ENCODE assay signal across 1 cellular context in the genomic region with DNA sequence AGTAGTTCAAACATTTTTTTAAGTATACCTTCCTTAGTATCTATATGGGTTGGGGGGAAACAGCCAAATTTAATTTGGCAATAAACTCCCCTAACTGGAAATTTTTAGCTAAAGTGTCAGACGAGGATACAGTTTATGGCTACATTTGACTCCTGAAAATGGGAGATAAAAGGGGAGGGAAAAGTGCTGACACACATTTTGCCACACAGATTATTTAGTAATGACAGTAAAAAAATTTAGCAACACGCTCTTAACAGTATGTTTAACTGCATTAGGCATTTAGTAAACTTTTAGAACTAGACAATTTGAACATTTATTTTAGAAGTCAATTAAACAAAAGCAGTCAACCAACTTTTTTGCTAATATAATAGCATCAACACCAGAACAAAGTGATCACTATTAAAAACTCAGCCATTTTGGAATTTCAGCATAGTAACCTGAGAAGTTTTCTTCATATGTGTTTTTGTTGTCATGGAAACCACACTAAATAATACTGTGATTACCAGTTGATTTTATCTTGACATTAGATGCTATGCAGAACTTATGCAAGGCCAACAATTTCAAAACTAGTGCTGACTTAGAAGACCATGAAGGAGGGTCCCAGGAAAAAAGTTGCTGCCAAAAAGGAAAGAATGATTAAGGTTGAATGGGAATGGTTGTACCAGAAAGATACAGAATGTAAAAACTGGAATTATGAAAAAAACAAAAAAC.
TF ChIP-seq lines count a peak whose summit lies in the region.

No MANE protein-coding gene starts in this region.

TF ChIP-seq in GM23338, 12 proteins besides CTCF, POLR2A, EP300 and RAD21:
- TF ChIP-seq, protein P1, sequence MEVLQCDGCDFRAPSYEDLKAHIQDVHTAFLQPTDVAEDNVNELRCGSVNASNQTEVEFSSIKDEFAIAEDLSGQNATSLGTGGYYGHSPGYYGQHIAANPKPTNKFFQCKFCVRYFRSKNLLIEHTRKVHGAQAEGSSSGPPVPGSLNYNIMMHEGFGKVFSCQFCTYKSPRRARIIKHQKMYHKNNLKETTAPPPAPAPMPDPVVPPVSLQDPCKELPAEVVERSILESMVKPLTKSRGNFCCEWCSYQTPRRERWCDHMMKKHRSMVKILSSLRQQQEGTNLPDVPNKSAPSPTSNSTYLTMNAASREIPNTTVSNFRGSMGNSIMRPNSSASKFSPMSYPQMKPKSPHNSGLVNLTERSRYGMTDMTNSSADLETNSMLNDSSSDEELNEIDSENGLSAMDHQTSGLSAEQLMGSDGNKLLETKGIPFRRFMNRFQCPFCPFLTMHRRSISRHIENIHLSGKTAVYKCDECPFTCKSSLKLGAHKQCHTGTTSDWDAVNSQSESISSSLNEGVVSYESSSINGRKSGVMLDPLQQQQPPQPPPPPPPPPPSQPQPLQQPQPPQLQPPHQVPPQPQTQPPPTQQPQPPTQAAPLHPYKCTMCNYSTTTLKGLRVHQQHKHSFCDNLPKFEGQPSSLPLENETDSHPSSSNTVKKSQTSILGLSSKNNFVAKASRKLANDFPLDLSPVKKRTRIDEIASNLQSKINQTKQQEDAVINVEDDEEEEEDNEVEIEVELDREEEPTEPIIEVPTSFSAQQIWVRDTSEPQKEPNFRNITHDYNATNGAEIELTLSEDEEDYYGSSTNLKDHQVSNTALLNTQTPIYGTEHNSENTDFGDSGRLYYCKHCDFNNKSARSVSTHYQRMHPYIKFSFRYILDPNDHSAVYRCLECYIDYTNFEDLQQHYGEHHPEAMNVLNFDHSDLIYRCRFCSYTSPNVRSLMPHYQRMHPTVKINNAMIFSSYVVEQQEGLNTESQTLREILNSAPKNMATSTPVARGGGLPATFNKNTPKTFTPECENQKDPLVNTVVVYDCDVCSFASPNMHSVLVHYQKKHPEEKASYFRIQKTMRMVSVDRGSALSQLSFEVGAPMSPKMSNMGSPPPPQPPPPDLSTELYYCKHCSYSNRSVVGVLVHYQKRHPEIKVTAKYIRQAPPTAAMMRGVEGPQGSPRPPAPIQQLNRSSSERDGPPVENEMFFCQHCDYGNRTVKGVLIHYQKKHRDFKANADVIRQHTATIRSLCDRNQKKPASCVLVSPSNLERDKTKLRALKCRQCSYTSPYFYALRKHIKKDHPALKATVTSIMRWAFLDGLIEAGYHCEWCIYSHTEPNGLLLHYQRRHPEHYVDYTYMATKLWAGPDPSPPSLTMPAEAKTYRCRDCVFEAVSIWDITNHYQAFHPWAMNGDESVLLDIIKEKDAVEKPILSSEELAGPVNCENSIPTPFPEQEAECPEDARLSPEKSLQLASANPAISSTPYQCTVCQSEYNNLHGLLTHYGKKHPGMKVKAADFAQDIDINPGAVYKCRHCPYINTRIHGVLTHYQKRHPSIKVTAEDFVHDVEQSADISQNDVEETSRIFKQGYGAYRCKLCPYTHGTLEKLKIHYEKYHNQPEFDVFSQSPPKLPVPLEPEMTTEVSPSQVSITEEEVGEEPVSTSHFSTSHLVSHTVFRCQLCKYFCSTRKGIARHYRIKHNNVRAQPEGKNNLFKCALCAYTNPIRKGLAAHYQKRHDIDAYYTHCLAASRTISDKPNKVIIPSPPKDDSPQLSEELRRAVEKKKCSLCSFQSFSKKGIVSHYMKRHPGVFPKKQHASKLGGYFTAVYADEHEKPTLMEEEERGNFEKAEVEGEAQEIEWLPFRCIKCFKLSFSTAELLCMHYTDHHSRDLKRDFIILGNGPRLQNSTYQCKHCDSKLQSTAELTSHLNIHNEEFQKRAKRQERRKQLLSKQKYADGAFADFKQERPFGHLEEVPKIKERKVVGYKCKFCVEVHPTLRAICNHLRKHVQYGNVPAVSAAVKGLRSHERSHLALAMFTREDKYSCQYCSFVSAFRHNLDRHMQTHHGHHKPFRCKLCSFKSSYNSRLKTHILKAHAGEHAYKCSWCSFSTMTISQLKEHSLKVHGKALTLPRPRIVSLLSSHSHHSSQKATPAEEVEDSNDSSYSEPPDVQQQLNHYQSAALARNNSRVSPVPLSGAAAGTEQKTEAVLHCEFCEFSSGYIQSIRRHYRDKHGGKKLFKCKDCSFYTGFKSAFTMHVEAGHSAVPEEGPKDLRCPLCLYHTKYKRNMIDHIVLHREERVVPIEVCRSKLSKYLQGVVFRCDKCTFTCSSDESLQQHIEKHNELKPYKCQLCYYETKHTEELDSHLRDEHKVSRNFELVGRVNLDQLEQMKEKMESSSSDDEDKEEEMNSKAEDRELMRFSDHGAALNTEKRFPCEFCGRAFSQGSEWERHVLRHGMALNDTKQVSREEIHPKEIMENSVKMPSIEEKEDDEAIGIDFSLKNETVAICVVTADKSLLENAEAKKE (CRISPR knock-in tag; IDR thresholded peaks at IDR 0.05), result no peak
- TF ChIP-seq CREB1 (CRISPR knock-in tag; IDR thresholded peaks at IDR 0.05; ENCODE audit: low read depth) (no peak), POLR2AphosphoS5 (IDR thresholded peaks at IDR 0.05; ENCODE audit: low read depth) (no peak), ZNF331 (CRISPR knock-in tag; IDR thresholded peaks at IDR 0.05; ENCODE audit: low read depth) (no peak), EZH2phosphoT487 (IDR thresholded peaks at IDR 0.05; ENCODE audit: unreplicated experiment) (no peak), STAT1 (IDR thresholded peaks at IDR 0.05; ENCODE audit: unreplicated experiment) (no peak), NANOG (IDR thresholded peaks at IDR 0.05; ENCODE audit: borderline replicate concordance) (no peak), ZNF114 (CRISPR knock-in tag; IDR thresholded peaks at IDR 0.05) (no peak), JUNB (IDR thresholded peaks at IDR 0.05; ENCODE audit: unreplicated experiment) (no peak), EZH2 (IDR thresholded peaks at IDR 0.05; ENCODE audit: low read depth, unreplicated experiment) (no peak)
- TF ChIP-seq, protein P2, sequence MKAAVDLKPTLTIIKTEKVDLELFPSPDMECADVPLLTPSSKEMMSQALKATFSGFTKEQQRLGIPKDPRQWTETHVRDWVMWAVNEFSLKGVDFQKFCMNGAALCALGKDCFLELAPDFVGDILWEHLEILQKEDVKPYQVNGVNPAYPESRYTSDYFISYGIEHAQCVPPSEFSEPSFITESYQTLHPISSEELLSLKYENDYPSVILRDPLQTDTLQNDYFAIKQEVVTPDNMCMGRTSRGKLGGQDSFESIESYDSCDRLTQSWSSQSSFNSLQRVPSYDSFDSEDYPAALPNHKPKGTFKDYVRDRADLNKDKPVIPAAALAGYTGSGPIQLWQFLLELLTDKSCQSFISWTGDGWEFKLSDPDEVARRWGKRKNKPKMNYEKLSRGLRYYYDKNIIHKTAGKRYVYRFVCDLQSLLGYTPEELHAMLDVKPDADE (IDR thresholded peaks at IDR 0.05), result no peak
- TF ChIP-seq, protein P3, sequence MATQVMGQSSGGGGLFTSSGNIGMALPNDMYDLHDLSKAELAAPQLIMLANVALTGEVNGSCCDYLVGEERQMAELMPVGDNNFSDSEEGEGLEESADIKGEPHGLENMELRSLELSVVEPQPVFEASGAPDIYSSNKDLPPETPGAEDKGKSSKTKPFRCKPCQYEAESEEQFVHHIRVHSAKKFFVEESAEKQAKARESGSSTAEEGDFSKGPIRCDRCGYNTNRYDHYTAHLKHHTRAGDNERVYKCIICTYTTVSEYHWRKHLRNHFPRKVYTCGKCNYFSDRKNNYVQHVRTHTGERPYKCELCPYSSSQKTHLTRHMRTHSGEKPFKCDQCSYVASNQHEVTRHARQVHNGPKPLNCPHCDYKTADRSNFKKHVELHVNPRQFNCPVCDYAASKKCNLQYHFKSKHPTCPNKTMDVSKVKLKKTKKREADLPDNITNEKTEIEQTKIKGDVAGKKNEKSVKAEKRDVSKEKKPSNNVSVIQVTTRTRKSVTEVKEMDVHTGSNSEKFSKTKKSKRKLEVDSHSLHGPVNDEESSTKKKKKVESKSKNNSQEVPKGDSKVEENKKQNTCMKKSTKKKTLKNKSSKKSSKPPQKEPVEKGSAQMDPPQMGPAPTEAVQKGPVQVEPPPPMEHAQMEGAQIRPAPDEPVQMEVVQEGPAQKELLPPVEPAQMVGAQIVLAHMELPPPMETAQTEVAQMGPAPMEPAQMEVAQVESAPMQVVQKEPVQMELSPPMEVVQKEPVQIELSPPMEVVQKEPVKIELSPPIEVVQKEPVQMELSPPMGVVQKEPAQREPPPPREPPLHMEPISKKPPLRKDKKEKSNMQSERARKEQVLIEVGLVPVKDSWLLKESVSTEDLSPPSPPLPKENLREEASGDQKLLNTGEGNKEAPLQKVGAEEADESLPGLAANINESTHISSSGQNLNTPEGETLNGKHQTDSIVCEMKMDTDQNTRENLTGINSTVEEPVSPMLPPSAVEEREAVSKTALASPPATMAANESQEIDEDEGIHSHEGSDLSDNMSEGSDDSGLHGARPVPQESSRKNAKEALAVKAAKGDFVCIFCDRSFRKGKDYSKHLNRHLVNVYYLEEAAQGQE (IDR thresholded peaks at IDR 0.05; ENCODE audit: unreplicated experiment), result no peak
